9 cellular contexts compared by ENCODE assay signal in the genomic region with DNA sequence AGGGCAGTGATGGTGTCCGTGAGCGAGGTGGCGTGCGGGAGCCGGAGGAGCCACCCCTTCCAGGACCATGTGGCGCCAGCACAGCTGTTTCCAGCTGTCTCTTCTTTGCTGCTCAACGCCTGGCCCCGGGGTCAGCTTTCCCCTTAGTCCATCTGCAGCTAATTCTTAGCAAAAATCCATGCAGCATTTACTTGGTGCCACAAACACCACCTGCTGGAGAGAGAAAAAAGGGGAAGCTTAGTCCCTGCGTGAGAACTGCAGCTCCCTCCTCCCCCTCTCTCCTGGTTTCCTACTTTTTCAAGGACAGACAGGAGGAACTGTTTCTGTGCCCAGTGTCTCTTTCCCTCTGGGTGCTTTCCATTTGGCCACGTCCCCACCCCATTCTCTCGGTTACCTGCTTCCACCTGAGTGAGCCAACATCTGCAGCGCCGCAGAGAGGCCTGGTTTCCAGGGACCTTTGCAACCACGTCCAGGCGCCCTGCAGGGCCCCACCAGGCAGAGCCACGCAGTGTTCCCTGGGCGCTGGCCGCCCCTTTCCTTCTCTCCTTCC. TPM values are rescaled to one million over a fixed set of nuclear protein-coding genes. Genes with fewer than 3 reads are reported as not detected.
DNase-seq lines count a peak whose midpoint lies in the region; ATAC-seq and TF ChIP-seq lines count a peak whose summit lies in the region.
"Had no signal": no experiment of that assay in that cellular context is flagged by ENCODE, and none has a peak within 500 bp of the region (broad histone marks: within the 10 kb centered on the region; RNA-seq: fewer than 3 reads in every experiment).

No MANE protein-coding gene starts in this region.

- no peak overlapping the region for H3K4me3 ChIP-seq in cardiac fibroblast (replicated peaks in 1 of 2; ENCODE audit: low read depth in 2 of 2, low read length in 2 of 2)
- H3K4me3 ChIP-seq in effector memory CD4-positive, alpha-beta T cell (ENCODE audit: insufficient read depth, low read depth, low read length, poor library complexity, severe bottlenecking): no peak overlapping the region

- H3K27me3 ChIP-seq in effector memory CD4-positive, alpha-beta T cell (replicated peaks; ENCODE audit: control insufficient read depth, insufficient read depth, low read length, poor library complexity, severe bottlenecking): no peaks in the 10 kb centered on the region

- no peak overlapping the region for H3K27ac Mint-ChIP-seq in neural crest cell (ENCODE audit: unreplicated experiment)

- in situ Hi-C loops in G401 (cut with HindIII; ENCODE audit: low sequenced_read_pairs): no loop called here

- H3K36me3 Mint-ChIP-seq in neural crest cell (ENCODE audit: low read depth): no peaks in the 10 kb centered on the region

- H3K4me1 ChIP-seq in effector memory CD4-positive, alpha-beta T cell (ENCODE audit: control insufficient read depth, insufficient read depth, low read length, poor library complexity, severe bottlenecking): no peaks in the 10 kb centered on the region

- no peaks in the 10 kb centered on the region for H3K9me3 Mint-ChIP-seq in neural crest cell

- ATAC-seq in GM18520 (IDR thresholded peaks at IDR 0.05; ENCODE audit: unreplicated experiment): no peak
- no peak for ATAC-seq in GM21825 (IDR thresholded peaks at IDR 0.05; ENCODE audit: unreplicated experiment)

- H3K36me3 ChIP-seq in effector memory CD4-positive, alpha-beta T cell (ENCODE audit: control insufficient read depth, insufficient read depth, low read length): no peaks in the 10 kb centered on the region

- peaks cover 8% of the 10 kb centered on the region for H3K4me1 Mint-ChIP-seq in neural crest cell

- no peak overlapping the region for H3K27ac ChIP-seq in effector memory CD4-positive, alpha-beta T cell (ENCODE audit: insufficient read depth, low read length, poor library complexity, severe bottlenecking)
- H3K27ac ChIP-seq: epithelial cell of prostate had no signal

- H3K4me3 Mint-ChIP-seq in neural crest cell: no peak overlapping the region

- DNase-seq in G401 (ENCODE audit: low spot score) (peak; percentile 6), NCI-H2107 (lab: John Stamatoyannopoulos, UW) (peak; percentile 44), cardiac fibroblast (ENCODE audit: low read depth in 2 of 2) (peak; percentile 21 to 31), neural crest cell (ENCODE audit: low read depth, low spot score) (no peak), activated T-cell treated with anti-CD3 and anti-CD28 coated beads for 4 hours (no peak)
- no peak for DNase-seq in effector memory CD4-positive, alpha-beta T cell

- H3K27me3 Mint-ChIP-seq in neural crest cell (ENCODE audit: low read depth): peaks cover 8% of the 10 kb centered on the region

- H3K9me3 ChIP-seq in effector memory CD4-positive, alpha-beta T cell (ENCODE audit: control insufficient read depth, low read length): no peaks in the 10 kb centered on the region

- TF ChIP-seq CTCF in cardiac fibroblast (IDR thresholded peaks at IDR 0.05; ENCODE audit: low read depth, low read length) (peak; percentile 35), neural crest cell (conservative IDR thresholded peaks at IDR 0.05) (peak; percentile 56)

RNA-seq across cellular contexts. Expression of a gene that starts 3.4 kb away (rescaled TPM):
- 0.37 and 1.0 TPM in 2 replicates for total RNA-seq in G401 (2014; rRNA removed; shearing (Covaris generic))
- not detected in 2 replicates for total RNA-seq in neural crest cell

RNA-seq across cellular contexts. Expression of a gene that starts 20.4 kb away (rescaled TPM):
- not detected in 2 replicates for total RNA-seq in G401 (2014; rRNA removed; shearing (Covaris generic))
- total RNA-seq in neural crest cell: not detected in 2 replicates

Comparison
In these comparisons a context has a peak if more than half of its experiments do, and no peak if none do; other contexts are left out.
1. DNase-seq: peak in G401 (single experiment), NCI-H2107 (single experiment) and cardiac fibroblast (2 of 2); none in neural crest cell (single experiment), activated T-cell treated with anti-CD3 and anti-CD28 coated beads for 4 hours (single experiment) and effector memory CD4-positive, alpha-beta T cell (0 of 3).